In the genomic region with DNA sequence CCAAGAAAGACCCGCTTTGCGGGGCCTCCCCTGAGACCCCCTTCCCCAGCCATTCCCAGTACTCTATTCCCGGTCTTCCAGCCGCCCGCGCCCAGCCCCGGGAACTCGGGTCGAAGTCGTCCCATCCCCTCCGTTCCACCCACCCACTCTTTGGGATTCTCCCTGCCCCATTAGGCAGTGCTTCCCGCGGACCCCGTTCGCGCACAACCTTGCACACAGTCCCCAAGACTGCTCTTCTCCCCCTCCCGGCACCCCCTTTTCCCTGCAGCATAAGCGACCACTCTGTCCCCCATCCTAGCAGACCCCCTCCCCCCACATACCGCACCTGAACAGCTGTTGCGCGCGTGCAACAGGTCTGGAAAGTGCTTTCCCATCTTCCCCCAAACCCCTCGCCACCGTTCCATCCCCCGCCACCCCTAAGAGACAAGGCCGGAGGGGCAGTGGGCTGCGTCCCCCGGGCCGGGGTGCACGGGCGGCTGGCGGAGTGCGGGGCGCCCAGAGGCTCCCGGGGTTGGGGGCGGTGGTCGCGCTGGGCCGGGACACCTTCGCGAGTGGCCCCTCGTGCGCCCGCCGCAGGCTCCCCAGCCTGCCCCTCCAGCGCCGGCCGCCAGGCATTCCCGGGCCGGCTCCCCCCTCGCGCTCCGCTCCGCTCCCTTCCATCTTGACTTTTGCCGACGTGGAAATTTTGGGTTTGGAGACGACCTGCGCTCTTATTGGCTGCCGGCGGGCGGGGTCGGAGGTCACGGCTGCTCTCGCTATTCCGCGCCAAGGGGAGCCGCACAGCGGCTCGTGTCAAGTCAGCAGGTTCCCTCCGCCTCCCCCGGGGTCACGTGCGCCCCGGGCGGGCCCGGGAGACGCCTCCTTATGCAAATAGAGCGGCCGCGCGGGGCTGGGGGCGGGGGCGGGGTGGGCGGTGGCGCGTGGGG, we compare ENCODE assay signal across 1 cellular context.
TF ChIP-seq lines count a peak whose summit lies in the region.

No MANE protein-coding gene starts in this region.

TF ChIP-seq in WTC11, 78 proteins besides CTCF, POLR2A, EP300 and RAD21 (continued from another document):
- TF ChIP-seq, protein P1, sequence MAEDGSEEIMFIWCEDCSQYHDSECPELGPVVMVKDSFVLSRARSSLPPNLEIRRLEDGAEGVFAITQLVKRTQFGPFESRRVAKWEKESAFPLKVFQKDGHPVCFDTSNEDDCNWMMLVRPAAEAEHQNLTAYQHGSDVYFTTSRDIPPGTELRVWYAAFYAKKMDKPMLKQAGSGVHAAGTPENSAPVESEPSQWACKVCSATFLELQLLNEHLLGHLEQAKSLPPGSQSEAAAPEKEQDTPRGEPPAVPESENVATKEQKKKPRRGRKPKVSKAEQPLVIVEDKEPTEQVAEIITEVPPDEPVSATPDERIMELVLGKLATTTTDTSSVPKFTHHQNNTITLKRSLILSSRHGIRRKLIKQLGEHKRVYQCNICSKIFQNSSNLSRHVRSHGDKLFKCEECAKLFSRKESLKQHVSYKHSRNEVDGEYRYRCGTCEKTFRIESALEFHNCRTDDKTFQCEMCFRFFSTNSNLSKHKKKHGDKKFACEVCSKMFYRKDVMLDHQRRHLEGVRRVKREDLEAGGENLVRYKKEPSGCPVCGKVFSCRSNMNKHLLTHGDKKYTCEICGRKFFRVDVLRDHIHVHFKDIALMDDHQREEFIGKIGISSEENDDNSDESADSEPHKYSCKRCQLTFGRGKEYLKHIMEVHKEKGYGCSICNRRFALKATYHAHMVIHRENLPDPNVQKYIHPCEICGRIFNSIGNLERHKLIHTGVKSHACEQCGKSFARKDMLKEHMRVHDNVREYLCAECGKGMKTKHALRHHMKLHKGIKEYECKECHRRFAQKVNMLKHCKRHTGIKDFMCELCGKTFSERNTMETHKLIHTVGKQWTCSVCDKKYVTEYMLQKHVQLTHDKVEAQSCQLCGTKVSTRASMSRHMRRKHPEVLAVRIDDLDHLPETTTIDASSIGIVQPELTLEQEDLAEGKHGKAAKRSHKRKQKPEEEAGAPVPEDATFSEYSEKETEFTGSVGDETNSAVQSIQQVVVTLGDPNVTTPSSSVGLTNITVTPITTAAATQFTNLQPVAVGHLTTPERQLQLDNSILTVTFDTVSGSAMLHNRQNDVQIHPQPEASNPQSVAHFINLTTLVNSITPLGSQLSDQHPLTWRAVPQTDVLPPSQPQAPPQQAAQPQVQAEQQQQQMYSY (CRISPR knock-in tag; IDR thresholded peaks at IDR 0.05) = peak; percentile 98
- TF ChIP-seq NFYB (CRISPR knock-in tag; conservative IDR thresholded peaks at IDR 0.05; ENCODE audit: low read depth) (peak; percentile 45; the same call in 1 of the 2 replicates), ZNF423 (CRISPR knock-in tag; IDR thresholded peaks at IDR 0.05) (peak; percentile 24; the same call in 1 of the 2 replicates), ZNF219 (CRISPR knock-in tag; IDR thresholded peaks at IDR 0.05; ENCODE audit: borderline replicate concordance) (no peak), ZNF232 (CRISPR knock-in tag; IDR thresholded peaks at IDR 0.05) (0 out of 2 replicates have a peak, but pooled peaks have one; percentile 5), SP1 (CRISPR knock-in tag; conservative IDR thresholded peaks at IDR 0.05) (peak; percentile 69), GABPB1 (CRISPR knock-in tag; IDR thresholded peaks at IDR 0.05) (0 out of 2 replicates have a peak, but pooled peaks have one; percentile 7), ZNF416 (CRISPR knock-in tag; IDR thresholded peaks at IDR 0.05) (no peak), NR2C2 (CRISPR knock-in tag; IDR thresholded peaks at IDR 0.05) (peak; percentile 71; the same call in 1 of the 2 replicates), ZNF671 (CRISPR knock-in tag; IDR thresholded peaks at IDR 0.05) (no peak)
- TF ChIP-seq, protein P2, sequence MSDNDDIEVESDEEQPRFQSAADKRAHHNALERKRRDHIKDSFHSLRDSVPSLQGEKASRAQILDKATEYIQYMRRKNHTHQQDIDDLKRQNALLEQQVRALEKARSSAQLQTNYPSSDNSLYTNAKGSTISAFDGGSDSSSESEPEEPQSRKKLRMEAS (CRISPR knock-in tag; IDR thresholded peaks at IDR 0.05) = 0 out of 2 replicates have a peak, but pooled peaks have one; percentile 33
- TF ChIP-seq, protein P3, sequence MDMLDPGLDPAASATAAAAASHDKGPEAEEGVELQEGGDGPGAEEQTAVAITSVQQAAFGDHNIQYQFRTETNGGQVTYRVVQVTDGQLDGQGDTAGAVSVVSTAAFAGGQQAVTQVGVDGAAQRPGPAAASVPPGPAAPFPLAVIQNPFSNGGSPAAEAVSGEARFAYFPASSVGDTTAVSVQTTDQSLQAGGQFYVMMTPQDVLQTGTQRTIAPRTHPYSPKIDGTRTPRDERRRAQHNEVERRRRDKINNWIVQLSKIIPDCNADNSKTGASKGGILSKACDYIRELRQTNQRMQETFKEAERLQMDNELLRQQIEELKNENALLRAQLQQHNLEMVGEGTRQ (CRISPR knock-in tag; IDR thresholded peaks at IDR 0.05) = peak; percentile 92
